In genomic region chr13:66424417-66424816, GRCh38 we compare ENCODE assay signal across 23 cellular contexts.
DNase-seq lines count a peak whose midpoint lies in the region; ATAC-seq, FAIRE-seq and TF ChIP-seq lines count a peak whose summit lies in the region.
"Had no signal": no experiment of that assay in that cellular context is flagged by ENCODE, and none has a peak within 500 bp of the region (broad histone marks: within the 10 kb centered on the region; RNA-seq: fewer than 3 reads in every experiment).

No MANE protein-coding gene starts in this region.

- no peak for TF ChIP-seq POLR2A in A549 (IDR thresholded peaks at IDR 0.05; ENCODE audit: low read length)
- no peak for TF ChIP-seq POLR2A in erythroblast (IDR thresholded peaks at IDR 0.05; ENCODE audit: low read length)

- H3K36me3 ChIP-seq in Karpas-422 (ENCODE audit: insufficient read depth, low read length) (no peaks in the 10 kb centered on the region), bronchial epithelial cell (ENCODE audit: control insufficient read depth, insufficient read depth, low read length) (no peaks in the 10 kb centered on the region)
- H3K36me3 ChIP-seq: esophagus squamous epithelium, HAP-1, uterus had no signal

- H2AFZ ChIP-seq in Karpas-422 (ENCODE audit: low read length) = peak overlapping the region; percentile 30

- no peak overlapping the region for H3K27ac Mint-ChIP-seq in endothelial cell (ENCODE audit: unreplicated experiment)
- H3K27ac Mint-ChIP-seq: activated naive CD4-positive, alpha-beta T cell treated with anti-CD3 and anti-CD28 coated beads, Interleukin-2, amount 50 U/mL, for 72 hours; activated T-helper 1 cell treated with anti-CD3 and anti-CD28 coated beads, Interleukin-12 subunit alpha, Interleukin-12 subunit beta, Interleukin-2, Interleukin-4 antibody, amounts not matched to agents 30 ng/mL and 10 ng/mL and 1 ng/mL, durations not matched to agents 14 hours and 24 hours and 36 hours; CD14-positive monocyte had no signal

- no peaks in the 10 kb centered on the region for H3K9me2 ChIP-seq in Karpas-422 (replicated peaks; ENCODE audit: insufficient read depth, low read length)

- no peak for TF ChIP-seq RAD21 in A549 (conservative IDR thresholded peaks at IDR 0.05 in 1 of 2, IDR thresholded peaks at IDR 0.05 in 1 of 2)

- no peak for TF ChIP-seq CTCF in A549 (IDR thresholded peaks at IDR 0.05)
- no peak for TF ChIP-seq CTCF in bronchial epithelial cell (IDR thresholded peaks at IDR 0.05; ENCODE audit: insufficient read depth, low read length, severe bottlenecking)
- no peak for TF ChIP-seq CTCF in foreskin keratinocyte (conservative IDR thresholded peaks at IDR 0.05)
- TF ChIP-seq CTCF in endothelial cell (IDR thresholded peaks at IDR 0.05; ENCODE audit: unreplicated experiment) = no peak

- H3K79me2 ChIP-seq in Karpas-422 (ENCODE audit: low read length) = no peaks in the 10 kb centered on the region

- POLR2A ChIA-PET in A549 (lab: Yijun Ruan, JAX) = no interaction called here

- H3K4me3 ChIP-seq in A549 = no peak overlapping the region
- H3K4me3 ChIP-seq in Karpas-422 (ENCODE audit: low read length) = no peak overlapping the region
- H3K4me3 ChIP-seq in bronchial epithelial cell (ENCODE audit: low read depth, low read length) = no peak overlapping the region
- H3K4me3 ChIP-seq: esophagus squamous epithelium, HAP-1, psoas muscle, uterus had no signal

- no peaks in the 10 kb centered on the region for H3K4me1 Mint-ChIP-seq in endothelial cell (ENCODE audit: unreplicated experiment)
- H3K4me1 Mint-ChIP-seq: CD14-positive monocyte had no signal

- CTCF ChIA-PET in A549 (lab: Yijun Ruan, JAX) = no interaction called here

- H3K4me2 ChIP-seq in A549 (0 out of 3 replicates have a peak overlapping the region, but pooled peaks have one; percentile 17), Karpas-422 (ENCODE audit: low read depth, low read length, poor library complexity, severe bottlenecking) (no peak overlapping the region)

- no peak overlapping the region for H3K4me3 Mint-ChIP-seq in endothelial cell (ENCODE audit: unreplicated experiment)
- H3K4me3 Mint-ChIP-seq: activated T-helper 1 cell treated with anti-CD3 and anti-CD28 coated beads, Interleukin-12 subunit alpha, Interleukin-12 subunit beta, Interleukin-2, Interleukin-4 antibody, amounts not matched to agents 30 ng/mL and 10 ng/mL and 1 ng/mL, durations not matched to agents 14 hours and 24 hours and 36 hours; CD14-positive monocyte; nephron had no signal

- no peaks in the 10 kb centered on the region for H3K9me3 Mint-ChIP-seq in endothelial cell (ENCODE audit: unreplicated experiment)

- FAIRE-seq in A549 (lab: Jason Lieb, UNC) (no peak), bronchial epithelial cell (lab: Jason Lieb, UNC) (no peak)

- no peak for TF ChIP-seq EP300 in A549 (IDR thresholded peaks at IDR 0.05)

- H4K20me1 ChIP-seq in Karpas-422 (ENCODE audit: insufficient read depth, low read depth, low read length) = no peaks in the 10 kb centered on the region

- no peak overlapping the region; a peak in 1 of 6 replicates for H3K27ac ChIP-seq in A549
- H3K27ac ChIP-seq in Karpas-422 (ENCODE audit: low read length) = no peak overlapping the region
- H3K27ac ChIP-seq in foreskin keratinocyte = no peak overlapping the region
- H3K27ac ChIP-seq: esophagus squamous epithelium, psoas muscle, RWPE1, uterus had no signal

- H3K27me3 ChIP-seq in Karpas-422 (ENCODE audit: low read length) (no peaks in the 10 kb centered on the region), bronchial epithelial cell (ENCODE audit: control insufficient read depth, insufficient read depth, low read length) (no peaks in the 10 kb centered on the region), foreskin keratinocyte (no peaks in the 10 kb centered on the region)
- H3K27me3 ChIP-seq: esophagus squamous epithelium, uterus had no signal

- ATAC-seq in A549 = no peak
- no peak for ATAC-seq in foreskin keratinocyte
- ATAC-seq in HG03521 (IDR thresholded peaks at IDR 0.05; ENCODE audit: unreplicated experiment) = no peak
- ATAC-seq in HG02852 (IDR thresholded peaks at IDR 0.05; ENCODE audit: unreplicated experiment) = no peak
- ATAC-seq: activated naive CD4-positive, alpha-beta T cell treated with anti-CD3 and anti-CD28 coated beads, Interleukin-2, amount 50 U/mL, for 72 hours; psoas muscle had no signal

- H3K4me1 ChIP-seq in A549 (peaks cover 9% of the 10 kb centered on the region; the same call in 1 of the 3 replicates), Karpas-422 (ENCODE audit: low read length) (no peaks in the 10 kb centered on the region), foreskin keratinocyte (no peaks in the 10 kb centered on the region)
- H3K4me1 ChIP-seq: esophagus squamous epithelium, HAP-1, psoas muscle, uterus had no signal

- H3K27me3 Mint-ChIP-seq in endothelial cell (ENCODE audit: unreplicated experiment) = no peaks in the 10 kb centered on the region

- no peak overlapping the region for H3K9ac ChIP-seq in Karpas-422 (ENCODE audit: low read length)

- no peaks in the 10 kb centered on the region for H3K36me3 Mint-ChIP-seq in endothelial cell (ENCODE audit: low read depth, unreplicated experiment)
- H3K36me3 Mint-ChIP-seq: CD14-positive monocyte had no signal

- 32% methylated on average over 2 of the region's 2 CpGs for WGBS in A549 (ENCODE audit: missing lambda C conversion rate)

- no peak for DNase-seq in A549 (ENCODE audit: low read depth in 1 of 2, low spot score in 1 of 2)
- no peak for DNase-seq in Karpas-422
- peak; percentile 36 for DNase-seq in bronchial epithelial cell (ENCODE audit: low read depth)
- peak; percentile 15 to 43 for DNase-seq in foreskin keratinocyte
- no peak for DNase-seq in erythroblast (lab: John Stamatoyannopoulos, UW)
- DNase-seq in endothelial cell (ENCODE audit: low spot score) = no peak
- DNase-seq: 8988T; esophagus squamous epithelium; hypothalamus; KBM-7; NCI-H2029; NCI-H446; NK-92 treated with Interleukin-12 subunit alpha and Interleukin-12 subunit beta, amount 100 ng/mL, for 24 hours; psoas muscle; uterus had no signal

- H3K9me3 ChIP-seq in A549 = peaks cover 12% of the 10 kb centered on the region; the same call in 2 of the 3 replicates
- no peaks in the 10 kb centered on the region; the same call in 1 of the 2 replicates for H3K9me3 ChIP-seq in Karpas-422 (ENCODE audit: low read length)
- H3K9me3 ChIP-seq: HAP-1, psoas muscle, uterus had no signal

TF ChIP-seq in A549, 52 proteins besides CTCF, POLR2A, EP300 and RAD21 (continues in another document):
- TF ChIP-seq ESRRA (IDR thresholded peaks at IDR 0.05; ENCODE audit: borderline replicate concordance, low read length) (no peak), POLR2AphosphoS2 (conservative IDR thresholded peaks at IDR 0.05; ENCODE audit: low read length) (no peak), HEYL (CRISPR knock-in tag; IDR thresholded peaks at IDR 0.05) (no peak), GATA3 (IDR thresholded peaks at IDR 0.05; ENCODE audit: borderline replicate concordance) (no peak), RFX5 (IDR thresholded peaks at IDR 0.05) (no peak), ELK1 (IDR thresholded peaks at IDR 0.05; ENCODE audit: low read depth, low read length) (no peak), SREBF2 (IDR thresholded peaks at IDR 0.05) (no peak)
- TF ChIP-seq, protein P1, sequence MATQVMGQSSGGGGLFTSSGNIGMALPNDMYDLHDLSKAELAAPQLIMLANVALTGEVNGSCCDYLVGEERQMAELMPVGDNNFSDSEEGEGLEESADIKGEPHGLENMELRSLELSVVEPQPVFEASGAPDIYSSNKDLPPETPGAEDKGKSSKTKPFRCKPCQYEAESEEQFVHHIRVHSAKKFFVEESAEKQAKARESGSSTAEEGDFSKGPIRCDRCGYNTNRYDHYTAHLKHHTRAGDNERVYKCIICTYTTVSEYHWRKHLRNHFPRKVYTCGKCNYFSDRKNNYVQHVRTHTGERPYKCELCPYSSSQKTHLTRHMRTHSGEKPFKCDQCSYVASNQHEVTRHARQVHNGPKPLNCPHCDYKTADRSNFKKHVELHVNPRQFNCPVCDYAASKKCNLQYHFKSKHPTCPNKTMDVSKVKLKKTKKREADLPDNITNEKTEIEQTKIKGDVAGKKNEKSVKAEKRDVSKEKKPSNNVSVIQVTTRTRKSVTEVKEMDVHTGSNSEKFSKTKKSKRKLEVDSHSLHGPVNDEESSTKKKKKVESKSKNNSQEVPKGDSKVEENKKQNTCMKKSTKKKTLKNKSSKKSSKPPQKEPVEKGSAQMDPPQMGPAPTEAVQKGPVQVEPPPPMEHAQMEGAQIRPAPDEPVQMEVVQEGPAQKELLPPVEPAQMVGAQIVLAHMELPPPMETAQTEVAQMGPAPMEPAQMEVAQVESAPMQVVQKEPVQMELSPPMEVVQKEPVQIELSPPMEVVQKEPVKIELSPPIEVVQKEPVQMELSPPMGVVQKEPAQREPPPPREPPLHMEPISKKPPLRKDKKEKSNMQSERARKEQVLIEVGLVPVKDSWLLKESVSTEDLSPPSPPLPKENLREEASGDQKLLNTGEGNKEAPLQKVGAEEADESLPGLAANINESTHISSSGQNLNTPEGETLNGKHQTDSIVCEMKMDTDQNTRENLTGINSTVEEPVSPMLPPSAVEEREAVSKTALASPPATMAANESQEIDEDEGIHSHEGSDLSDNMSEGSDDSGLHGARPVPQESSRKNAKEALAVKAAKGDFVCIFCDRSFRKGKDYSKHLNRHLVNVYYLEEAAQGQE (IDR thresholded peaks at IDR 0.05) = no peak
- TF ChIP-seq, protein P2, sequence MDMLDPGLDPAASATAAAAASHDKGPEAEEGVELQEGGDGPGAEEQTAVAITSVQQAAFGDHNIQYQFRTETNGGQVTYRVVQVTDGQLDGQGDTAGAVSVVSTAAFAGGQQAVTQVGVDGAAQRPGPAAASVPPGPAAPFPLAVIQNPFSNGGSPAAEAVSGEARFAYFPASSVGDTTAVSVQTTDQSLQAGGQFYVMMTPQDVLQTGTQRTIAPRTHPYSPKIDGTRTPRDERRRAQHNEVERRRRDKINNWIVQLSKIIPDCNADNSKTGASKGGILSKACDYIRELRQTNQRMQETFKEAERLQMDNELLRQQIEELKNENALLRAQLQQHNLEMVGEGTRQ (IDR thresholded peaks at IDR 0.05) = no peak
- TF ChIP-seq, protein P3, sequence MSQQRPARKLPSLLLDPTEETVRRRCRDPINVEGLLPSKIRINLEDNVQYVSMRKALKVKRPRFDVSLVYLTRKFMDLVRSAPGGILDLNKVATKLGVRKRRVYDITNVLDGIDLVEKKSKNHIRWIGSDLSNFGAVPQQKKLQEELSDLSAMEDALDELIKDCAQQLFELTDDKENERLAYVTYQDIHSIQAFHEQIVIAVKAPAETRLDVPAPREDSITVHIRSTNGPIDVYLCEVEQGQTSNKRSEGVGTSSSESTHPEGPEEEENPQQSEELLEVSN (IDR thresholded peaks at IDR 0.05; ENCODE audit: borderline replicate concordance, low read depth) = no peak

Comparison
In these comparisons a context has a peak if more than half of its experiments do, and no peak if none do; other contexts are left out.
1. DNase-seq: peak in bronchial epithelial cell (single experiment) and foreskin keratinocyte (2 of 2); none in A549 (0 of 2), Karpas-422 (single experiment), erythroblast (0 of 2) and endothelial cell (single experiment).